ENCODE assay signal across 1 cellular context in genomic region chr17:66747561-66748275, GRCh38.
A peak's percentile ranks its signal among the peaks of the same experiment; 100 is the strongest.
TF ChIP-seq lines count a peak whose summit lies in the region.

No MANE protein-coding gene starts in this region.

TF ChIP-seq in SK-N-SH, 30 proteins besides CTCF, POLR2A, EP300 and RAD21 (continued from another document):
- TF ChIP-seq PBX3 (IDR thresholded peaks at IDR 0.05) (no peak), MAX (IDR thresholded peaks at IDR 0.05; ENCODE audit: low read depth) (no peak), FOXJ3 (CRISPR knock-in tag; IDR thresholded peaks at IDR 0.05) (no peak), NFIC (IDR thresholded peaks at IDR 0.05; ENCODE audit: borderline replicate concordance) (peak; percentile 38), REST (IDR thresholded peaks at IDR 0.05; ENCODE audit: low read depth, low read length) (no peak), EZH2phosphoT487 (IDR thresholded peaks at IDR 0.05; ENCODE audit: borderline replicate concordance, low read depth) (no peak), POLR2AphosphoS5 (IDR thresholded peaks at IDR 0.05; ENCODE audit: low read depth, low read length) (0 out of 2 replicates have a peak, but pooled peaks have one; percentile 0), JUND (IDR thresholded peaks at IDR 0.05) (peak; percentile 30; the same call in 1 of the 2 replicates), RXRA (IDR thresholded peaks at IDR 0.05; ENCODE audit: borderline replicate concordance, low read depth) (no peak), USF1 (IDR thresholded peaks at IDR 0.05; ENCODE audit: borderline replicate concordance, low read depth) (no peak), GABPA (IDR thresholded peaks at IDR 0.05; ENCODE audit: low read depth) (no peak), FOSL2 (IDR thresholded peaks at IDR 0.05; ENCODE audit: borderline replicate concordance, low read depth) (peak; percentile 42; the same call in 1 of the 2 replicates)
